Comparison of ENCODE assay signal across 16 cellular contexts in the genomic region with DNA sequence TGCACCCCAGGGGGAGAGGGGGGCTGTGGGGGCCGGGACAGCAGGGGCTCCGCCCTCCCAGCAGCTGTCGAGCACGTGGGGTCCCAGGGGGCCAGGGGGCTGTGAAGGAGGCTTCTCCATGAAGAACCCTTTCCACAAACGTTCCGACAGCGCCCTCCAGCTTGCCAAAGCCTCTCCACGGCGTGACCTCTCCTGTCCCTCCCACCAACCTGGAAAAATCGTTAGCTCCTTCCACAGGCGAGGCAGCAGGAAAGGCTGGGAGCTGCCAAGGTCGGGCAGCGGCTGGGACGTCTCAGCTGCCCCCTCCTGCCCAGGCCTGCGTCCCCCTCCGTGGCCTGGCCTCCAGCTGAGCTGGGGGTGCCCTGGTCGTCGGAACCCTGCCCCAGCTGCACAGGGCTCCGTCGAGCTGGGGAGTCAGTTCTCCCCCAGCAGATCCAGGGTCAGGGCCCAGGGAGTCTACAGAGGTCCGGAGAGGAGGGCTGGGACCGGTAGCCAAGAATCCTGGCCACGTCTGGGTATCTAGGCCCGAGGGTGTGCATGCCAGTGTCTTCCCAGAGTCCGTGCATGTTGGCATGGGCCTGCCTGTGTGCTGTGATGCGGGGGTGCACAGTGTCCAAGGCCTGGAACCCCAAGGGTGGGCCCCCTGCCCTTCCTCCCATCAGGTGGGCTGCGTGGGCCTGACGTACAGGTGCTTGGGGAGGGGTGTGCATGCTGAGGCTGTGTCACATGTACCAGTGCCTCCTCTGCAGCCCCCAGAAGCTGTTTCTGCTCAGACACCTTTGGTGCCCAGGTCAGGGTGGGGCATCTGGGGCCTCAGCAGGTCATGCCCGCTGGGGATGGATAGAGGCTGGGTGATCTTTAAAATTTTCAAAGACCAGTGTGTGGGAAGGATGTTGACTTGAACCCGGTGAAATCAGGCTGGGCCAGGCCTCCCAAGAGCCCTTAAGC.
"Had no signal": no experiment of that assay in that cellular context is flagged by ENCODE, and none has a peak within 500 bp of the region (broad histone marks: within the 10 kb centered on the region; RNA-seq: fewer than 3 reads in every experiment).

No MANE protein-coding gene starts in this region.

- H3K27ac Mint-ChIP-seq: activated CD8-positive, alpha-beta T cell treated with anti-CD3 and anti-CD28 coated beads for 36 hours; activated naive CD8-positive, alpha-beta T cell treated with anti-CD3 and anti-CD28 coated beads, Interleukin-2, amount 50 U/mL, for 24 hours; activated T-cell treated with anti-CD3 and anti-CD28 coated beads, Interleukin-2, amount 50 U/mL, for 72 hours; neural progenitor cell; stimulated activated naive CD8-positive, alpha-beta T cell treated with anti-CD3 and anti-CD28 coated beads, Interleukin-15, amount 100 ng/mL, for 72 hours had no signal

- H3K9me3 ChIP-seq: ascending aorta, esophagus muscularis mucosa, testis had no signal

- H3K36me3 ChIP-seq: ascending aorta, esophagus muscularis mucosa, neural progenitor cell had no signal

- H3K36me3 Mint-ChIP-seq: neural progenitor cell had no signal

- H3K4me1 ChIP-seq: ascending aorta, parathyroid adenoma, testis had no signal

- H3K4me1 Mint-ChIP-seq: activated naive CD8-positive, alpha-beta T cell treated with anti-CD3 and anti-CD28 coated beads, Interleukin-2, amount 50 U/mL, for 24 hours; stimulated activated naive CD8-positive, alpha-beta T cell treated with anti-CD3 and anti-CD28 coated beads, Interleukin-15, amount 100 ng/mL, for 72 hours had no signal

- H3K9me3 Mint-ChIP-seq: activated CD8-positive, alpha-beta T cell treated with anti-CD3 and anti-CD28 coated beads for 36 hours; activated naive CD8-positive, alpha-beta T cell treated with anti-CD3 and anti-CD28 coated beads, Interleukin-2, amount 50 U/mL, for 24 hours; activated T-cell treated with anti-CD3 and anti-CD28 coated beads, Interleukin-2, amount 50 U/mL, for 72 hours; neural progenitor cell; stimulated activated naive CD8-positive, alpha-beta T cell treated with anti-CD3 and anti-CD28 coated beads, Interleukin-15, amount 100 ng/mL, for 72 hours had no signal

- H3K27me3 Mint-ChIP-seq: activated CD8-positive, alpha-beta T cell treated with anti-CD3 and anti-CD28 coated beads for 36 hours had no signal

- ATAC-seq: activated CD8-positive, alpha-beta T cell treated with anti-CD3 and anti-CD28 coated beads for 36 hours; activated naive CD8-positive, alpha-beta T cell treated with anti-CD3 and anti-CD28 coated beads, Interleukin-2, amount 50 U/mL, for 24 hours; activated T-cell treated with anti-CD3 and anti-CD28 coated beads, Interleukin-2, amount 50 U/mL, for 72 hours; stimulated activated naive CD8-positive, alpha-beta T cell treated with anti-CD3 and anti-CD28 coated beads, Interleukin-15, amount 100 ng/mL, for 72 hours had no signal

- H3K4me3 ChIP-seq: ascending aorta, esophagus muscularis mucosa, neural progenitor cell, testis had no signal

- H3K27ac ChIP-seq: ascending aorta, esophagus muscularis mucosa, neural progenitor cell, parathyroid adenoma, testis had no signal

- H3K4me3 Mint-ChIP-seq: activated CD8-positive, alpha-beta T cell treated with anti-CD3 and anti-CD28 coated beads for 36 hours; activated naive CD8-positive, alpha-beta T cell treated with anti-CD3 and anti-CD28 coated beads, Interleukin-2, amount 50 U/mL, for 24 hours; activated T-cell treated with anti-CD3 and anti-CD28 coated beads, Interleukin-2, amount 50 U/mL, for 72 hours; neural progenitor cell; stimulated activated naive CD8-positive, alpha-beta T cell treated with anti-CD3 and anti-CD28 coated beads, Interleukin-15, amount 100 ng/mL, for 72 hours had no signal

- H3K27me3 ChIP-seq: testis had no signal

- DNase-seq: activated CD4-positive, alpha-beta T cell treated with anti-CD3 and anti-CD28 coated beads for 4 hours; activated CD8-positive, alpha-beta memory T cell treated with anti-CD3 and anti-CD28 coated beads, Interleukin-2, amount 50 U/mL, for 4 hours; activated CD8-positive, alpha-beta T cell treated with anti-CD3 and anti-CD28 coated beads for 36 hours; activated naive CD4-positive, alpha-beta T cell; activated naive CD8-positive, alpha-beta T cell treated with anti-CD3 and anti-CD28 coated beads, Interleukin-2, amount 50 U/mL, for 24 hours; activated T-cell treated with anti-CD3 and anti-CD28 coated beads, Interleukin-2, amount 50 U/mL, for 72 hours; foreskin fibroblast; stimulated activated CD4-positive, alpha-beta T cell treated with anti-CD3 and anti-CD28 coated beads, Interleukin-15, amount 100 ng/mL, for 24 hours; stimulated activated CD4-positive, alpha-beta T cell treated with anti-CD3 and anti-CD28 coated beads, Interleukin-4, amount 100 ng/mL, for 24 hours; stimulated activated naive CD8-positive, alpha-beta T cell treated with anti-CD3 and anti-CD28 coated beads, Interleukin-15, amount 100 ng/mL, for 72 hours; T-helper 9 cell; testis had no signal
